In genomic region chr7:95550546-95550945, GRCh38 we compare ENCODE assay signal across 12 cellular contexts. TPM values are rescaled to one million over a fixed set of nuclear protein-coding genes. Genes with fewer than 3 reads are reported as not detected.
DNase-seq lines count a peak whose midpoint lies in the region; ATAC-seq and TF ChIP-seq lines count a peak whose summit lies in the region.
"Had no signal": no experiment of that assay in that cellular context is flagged by ENCODE, and none has a peak within 500 bp of the region (broad histone marks: within the 10 kb centered on the region; RNA-seq: fewer than 3 reads in every experiment).

No MANE protein-coding gene starts in this region.

- TF ChIP-seq CTCF in Peyer's patch (IDR thresholded peaks at IDR 0.05): no peak
- TF ChIP-seq CTCF in testis (IDR thresholded peaks at IDR 0.05): no peak

- TF ChIP-seq POLR2A in Peyer's patch (IDR thresholded peaks at IDR 0.05) (no peak), testis (IDR thresholded peaks at IDR 0.05) (no peak)

- intact Hi-C loops in testis (cut with DNase I; ENCODE audit: low total_unique reads): no loop called here

- 23 to 32% methylated on average over 4 of the region's 4 CpGs for WGBS in testis, 2 donors

- no peak for ATAC-seq in GM19395 (IDR thresholded peaks at IDR 0.05; ENCODE audit: unreplicated experiment)
- no peak for ATAC-seq in GM21447 (IDR thresholded peaks at IDR 0.05; ENCODE audit: unreplicated experiment)
- ATAC-seq in HG03196 (IDR thresholded peaks at IDR 0.05; ENCODE audit: unreplicated experiment): no peak

- H3K36me3 ChIP-seq in Peyer's patch: no peaks in the 10 kb centered on the region
- H3K36me3 ChIP-seq in mucosa of rectum (ENCODE audit: control insufficient read depth in 2 of 2, insufficient read depth in 2 of 2, low read length in 2 of 2): no peaks in the 10 kb centered on the region
- H3K36me3 ChIP-seq in testis (ENCODE audit: low read depth, missing control alignments): no peaks in the 10 kb centered on the region

- H3K27me3 ChIP-seq in Peyer's patch: no peaks in the 10 kb centered on the region
- H3K27me3 ChIP-seq in mucosa of rectum (ENCODE audit: control insufficient read depth in 2 of 2, insufficient read depth in 2 of 2, low read length in 2 of 2): no peaks in the 10 kb centered on the region
- H3K27me3 ChIP-seq in testis: no peaks in the 10 kb centered on the region

- peak overlapping the region; percentile 15 to 30 for H3K9ac ChIP-seq in mucosa of rectum (ENCODE audit: low read depth in 1 of 2, low read length in 2 of 2)

- H3K27ac ChIP-seq in Peyer's patch: peak overlapping the region; percentile 50 to 97 (median 86)
- H3K27ac ChIP-seq in mucosa of rectum (ENCODE audit: low read depth in 2 of 2, low read length in 2 of 2): peak overlapping the region; percentile 52 to 88
- H3K27ac ChIP-seq in testis: peak overlapping the region; percentile 88 to 94

- peaks cover 0 to 45% (median 11%) of the 10 kb centered on the region in 4 donors for H3K4me1 ChIP-seq in Peyer's patch
- H3K4me1 ChIP-seq in mucosa of rectum (ENCODE audit: control insufficient read depth in 2 of 2, insufficient read depth in 2 of 2, low read length in 2 of 2): peaks cover 13 to 17% of the 10 kb centered on the region in 2 donors
- H3K4me1 ChIP-seq in testis: peaks cover 32% of the 10 kb centered on the region
- H3K4me1 ChIP-seq: Caco-2 had no signal

- H3K9me3 ChIP-seq in Peyer's patch (no peaks in the 10 kb centered on the region), mucosa of rectum (ENCODE audit: control insufficient read depth in 2 of 2, low read length in 2 of 2) (no peaks in the 10 kb centered on the region), testis (no peaks in the 10 kb centered on the region)
- H3K9me3 ChIP-seq: Caco-2 had no signal

- H3K4me3 ChIP-seq in Peyer's patch: peak overlapping the region in 1 of 4 donors; percentile 13
- H3K4me3 ChIP-seq in mucosa of rectum (ENCODE audit: low read length in 2 of 2): peak overlapping the region; percentile 4
- no peak overlapping the region for H3K4me3 ChIP-seq in testis

- no peak for DNase-seq in Peyer's patch
- peak; percentile 25 for DNase-seq in dermis blood vessel endothelial cell
- peak; percentile 31 for DNase-seq in testis
- no peak for DNase-seq in NCI-H187 treated with DMSO at 0.1 percent for 48 hours (lab: John Stamatoyannopoulos, UW)
- DNase-seq: Caco-2; NCI-H1930; stimulated activated CD4-positive, alpha-beta T cell treated with anti-CD3 and anti-CD28 coated beads, Interleukin-2, amount 100 ng/mL, for 48 hours had no signal

RNA-seq across cellular contexts. Expression of gene PDK4, which starts 45.8 kb away (rescaled TPM):
- total RNA-seq in Peyer's patch (100 to 1,000 TPM; 130 to 664 (median 240) TPM), dermis blood vessel endothelial cell (88.9 and 105 TPM in 2 replicates), testis (10 to 100 TPM; 29.6 to 32.8 TPM)
- 24.9 TPM for polyA plus RNA-seq in testis (ENCODE audit: insufficient read depth, low read depth, low replicate concordance)
- total RNA-seq: activated naive CD4-positive, alpha-beta T cell treated with anti-CD3 and anti-CD28 coated beads, Interleukin-2, amount 50 U/mL, for 72 hours had no signal

Comparison
In these comparisons a context has a peak if more than half of its experiments do, and no peak if none do; other contexts are left out.
1. DNase-seq: peak in dermis blood vessel endothelial cell (single experiment) and testis (single experiment); none in Peyer's patch (0 of 3) and NCI-H187 treated with DMSO at 0.1 percent for 48 hours (single experiment).
2. H3K4me3 ChIP-seq: peak in mucosa of rectum (2 of 2); none in testis (0 of 2).
3. Peak in every context shown above with its lines, with median percentiles within 50 percentile points of each other: H3K27ac ChIP-seq.